1 cellular context compared by ENCODE assay signal in the genomic region with DNA sequence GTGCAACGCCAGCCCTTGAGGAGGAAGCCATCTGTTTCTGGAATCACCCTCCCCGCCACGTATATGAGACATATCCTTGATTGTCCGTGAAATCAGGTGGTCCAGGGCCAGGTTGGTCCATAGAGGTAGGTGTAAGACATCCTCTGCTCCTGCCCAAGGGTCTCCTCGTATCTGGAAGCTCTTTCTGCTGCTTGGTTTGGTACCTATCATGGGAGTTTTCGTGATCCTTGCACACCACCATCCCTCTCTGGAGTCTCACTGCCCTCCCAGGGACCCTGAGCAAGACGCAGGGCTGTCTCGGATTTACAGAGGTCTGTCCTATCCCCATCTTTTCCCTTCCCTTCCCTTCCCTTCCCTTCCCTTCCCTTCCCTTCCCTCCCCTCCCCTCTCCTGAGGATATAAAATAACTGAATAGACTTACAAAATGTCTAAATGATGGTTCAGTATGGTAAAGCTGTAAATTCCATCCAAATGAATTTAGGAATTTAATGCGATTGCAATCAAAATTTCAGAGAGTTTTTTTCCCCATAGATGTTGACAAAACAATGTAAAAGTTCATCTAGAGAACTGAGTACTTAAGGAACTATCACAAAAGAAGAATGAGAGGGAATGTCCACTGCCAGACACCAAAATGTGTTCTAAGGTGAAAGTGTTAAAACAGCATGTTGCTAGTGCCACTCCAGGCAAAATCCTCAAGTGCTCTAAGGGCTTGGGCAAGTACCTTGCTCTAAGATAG.
TF ChIP-seq lines count a peak whose summit lies in the region.

No MANE protein-coding gene starts in this region.

TF ChIP-seq in endothelial cell of umbilical vein, 7 proteins besides CTCF, POLR2A, EP300 and RAD21 (continued from another document):
- no peak for TF ChIP-seq JUN (IDR thresholded peaks at IDR 0.05; ENCODE audit: borderline replicate concordance, insufficient read depth, insufficient read length, low read depth)
- no peak for TF ChIP-seq MYC (IDR thresholded peaks at IDR 0.05; ENCODE audit: low read depth, low read length)
- no peak for TF ChIP-seq MAX (IDR thresholded peaks at IDR 0.05; ENCODE audit: insufficient read depth, insufficient read length)
- TF ChIP-seq EZH2 (IDR thresholded peaks at IDR 0.05; ENCODE audit: borderline replicate concordance, low read depth, low read length, severe bottlenecking), result no peak
